11 cellular contexts compared by ENCODE assay signal in the genomic region with DNA sequence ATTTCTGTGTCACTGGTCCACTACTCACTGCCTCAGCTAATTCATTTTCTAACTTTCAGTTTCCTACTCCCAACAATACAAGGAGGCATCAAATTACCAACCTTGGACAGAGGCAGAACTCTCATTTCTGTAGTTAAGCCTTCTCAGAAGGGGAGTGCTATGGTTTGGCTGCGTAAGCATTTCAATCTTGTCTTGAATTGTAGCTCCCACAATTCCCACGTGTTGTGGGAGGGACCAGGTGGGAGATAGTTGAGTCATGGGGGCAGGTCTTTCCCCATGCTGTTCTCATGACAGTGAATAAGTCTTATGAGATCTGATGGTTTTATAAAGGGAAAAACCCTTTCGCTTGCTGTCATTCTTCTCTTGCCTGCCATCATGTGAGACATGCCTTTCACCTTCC. TPM values are rescaled to one million over a fixed set of nuclear protein-coding genes. Genes with fewer than 3 reads are reported as not detected.
DNase-seq lines count a peak whose midpoint lies in the region; ATAC-seq and TF ChIP-seq lines count a peak whose summit lies in the region.
"Had no signal": no experiment of that assay in that cellular context is flagged by ENCODE, and none has a peak within 500 bp of the region (broad histone marks: within the 10 kb centered on the region; RNA-seq: fewer than 3 reads in every experiment).

No MANE protein-coding gene starts in this region.

- CTCF ChIA-PET in SK-N-SH (lab: Yijun Ruan, JAX) = interaction anchor here (0.7 kb wide), 1 partner anchor 334 kb away, joined by 3 read pairs; no protein-coding TSS in a partner anchor
- CTCF ChIA-PET in activated CD4-positive, alpha-beta memory T cell treated with anti-CD3 and anti-CD28 coated beads for 36 hours (lab: Charles Lee) = interaction anchor here (0.7 to 1.6 kb wide), 3 partner anchors 45 to 376 kb away, joined by 3 to 5 read pairs (median 3); a partner anchor contains a TSS

- no peaks in the 10 kb centered on the region for H3K9me3 ChIP-seq in SK-N-SH
- H3K9me3 ChIP-seq: A549, upper lobe of right lung had no signal

- no peak overlapping the region for H3K4me3 Mint-ChIP-seq in activated CD4-positive, alpha-beta memory T cell treated with anti-CD3 and anti-CD28 coated beads for 36 hours

- peaks cover 11% of the 10 kb centered on the region for H3K4me1 Mint-ChIP-seq in activated CD4-positive, alpha-beta memory T cell treated with anti-CD3 and anti-CD28 coated beads for 36 hours (ENCODE audit: low read depth)

- POLR2A ChIA-PET in SK-N-SH (lab: Yijun Ruan, JAX) = no interaction called here
- POLR2A ChIA-PET in activated CD4-positive, alpha-beta memory T cell treated with anti-CD3 and anti-CD28 coated beads for 36 hours (lab: Charles Lee) = interaction anchor here (0.6 to 1.1 kb wide), 2 partner anchors 15 to 17 kb away, joined by 3 read pairs; no protein-coding TSS in a partner anchor

- no peaks in the 10 kb centered on the region for H4K20me1 ChIP-seq in SK-N-SH (ENCODE audit: insufficient read depth)

- 3% methylated on average over 3 of the region's 3 CpGs for WGBS in SK-N-SH (ENCODE audit: low lambda C conversion rate)

- no peak overlapping the region for H3K9ac ChIP-seq in SK-N-SH

- H3K27ac Mint-ChIP-seq in activated CD4-positive, alpha-beta memory T cell treated with anti-CD3 and anti-CD28 coated beads for 36 hours = no peak overlapping the region

- peaks cover 12% of the 10 kb centered on the region for H3K9me3 Mint-ChIP-seq in activated CD4-positive, alpha-beta memory T cell treated with anti-CD3 and anti-CD28 coated beads for 36 hours

- intact Hi-C loops in activated CD4-positive, alpha-beta memory T cell treated with anti-CD3 and anti-CD28 coated beads for 36 hours (cut with micrococcal nuclease) = loop anchor here (5.0 kb wide), 1 partner anchor 160 kb away; no protein-coding TSS in a partner anchor

- H3K4me1 ChIP-seq in SK-N-SH (ENCODE audit: control insufficient read depth in 1 of 2, insufficient read depth in 2 of 2, low read depth in 1 of 2, low read length in 1 of 2) = no peaks in the 10 kb centered on the region
- H3K4me1 ChIP-seq: A549, upper lobe of right lung had no signal

- no peaks in the 10 kb centered on the region for H3K9me2 ChIP-seq in SK-N-SH

- no peak overlapping the region for H3K4me3 ChIP-seq in SK-N-SH (ENCODE audit: low read depth in 2 of 2, low read length in 1 of 2)
- H3K4me3 ChIP-seq: A549, upper lobe of right lung had no signal

- H3K36me3 ChIP-seq in SK-N-SH (replicated peaks in 1 of 2; ENCODE audit: control insufficient read depth in 1 of 2, insufficient read depth in 2 of 2, low read length in 1 of 2) = no peaks in the 10 kb centered on the region
- H3K36me3 ChIP-seq: upper lobe of right lung had no signal

- H3F3A ChIP-seq in SK-N-SH (replicated peaks; ENCODE audit: insufficient read depth) = no peaks in the 10 kb centered on the region

- H2AFZ ChIP-seq in SK-N-SH (ENCODE audit: low read depth) = no peak overlapping the region

- H3K27me3 ChIP-seq in SK-N-SH (ENCODE audit: insufficient read depth) = no peaks in the 10 kb centered on the region; the same call in 1 of the 2 replicates
- H3K27me3 ChIP-seq: upper lobe of right lung had no signal

- H3K27me3 Mint-ChIP-seq in activated CD4-positive, alpha-beta memory T cell treated with anti-CD3 and anti-CD28 coated beads for 36 hours = peaks cover 44% of the 10 kb centered on the region

- H3K36me3 Mint-ChIP-seq in activated CD4-positive, alpha-beta memory T cell treated with anti-CD3 and anti-CD28 coated beads for 36 hours = peaks cover 2% of the 10 kb centered on the region

- ATAC-seq in SK-N-SH treated with all-trans-retinoic acid at 6 μM for 48 hours = no peak
- peak; percentile 68 for ATAC-seq in HG02623 (IDR thresholded peaks at IDR 0.05; ENCODE audit: unreplicated experiment)
- ATAC-seq in HG03280 (IDR thresholded peaks at IDR 0.05; ENCODE audit: unreplicated experiment) = no peak
- ATAC-seq: A549, upper lobe of right lung had no signal

- no peak for TF ChIP-seq CTCF in SK-N-SH (IDR thresholded peaks at IDR 0.05)

- no peak for TF ChIP-seq EP300 in SK-N-SH (IDR thresholded peaks at IDR 0.05; ENCODE audit: borderline replicate concordance in 1 of 2, low read depth in 1 of 2, low read length in 1 of 2)

- DNase-seq in SK-N-SH (no peak), HK-2 (ENCODE audit: unreplicated experiment) (no peak), nucleus accumbens (lab: John Stamatoyannopoulos, UW) (no peak)
- peak; percentile 81 for DNase-seq in activated CD4-positive, alpha-beta memory T cell treated with anti-CD3 and anti-CD28 coated beads for 36 hours
- peak; percentile 20 to 30 for DNase-seq in stimulated activated CD4-positive, alpha-beta T cell treated with anti-CD3 and anti-CD28 coated beads, Interleukin-4, amount 100 ng/mL, for 4 hours
- DNase-seq: NCI-H69, upper lobe of right lung had no signal

- H3K4me2 ChIP-seq in SK-N-SH = no peak overlapping the region
- H3K4me2 ChIP-seq: A549 had no signal

- TF ChIP-seq RAD21 in SK-N-SH (IDR thresholded peaks at IDR 0.05; ENCODE audit: low read length) = no peak

- H3K27ac ChIP-seq in SK-N-SH (ENCODE audit: low read depth in 2 of 2, low read length in 1 of 2) = no peak overlapping the region
- H3K27ac ChIP-seq: A549, upper lobe of right lung had no signal

- H3K79me2 ChIP-seq in SK-N-SH (ENCODE audit: insufficient read depth) = no peaks in the 10 kb centered on the region

TF ChIP-seq in SK-N-SH, 30 proteins besides CTCF, POLR2A, EP300 and RAD21:
- TF ChIP-seq MXI1 (IDR thresholded peaks at IDR 0.05; ENCODE audit: low read depth, low read length) = no peak
- TF ChIP-seq, protein P1, sequence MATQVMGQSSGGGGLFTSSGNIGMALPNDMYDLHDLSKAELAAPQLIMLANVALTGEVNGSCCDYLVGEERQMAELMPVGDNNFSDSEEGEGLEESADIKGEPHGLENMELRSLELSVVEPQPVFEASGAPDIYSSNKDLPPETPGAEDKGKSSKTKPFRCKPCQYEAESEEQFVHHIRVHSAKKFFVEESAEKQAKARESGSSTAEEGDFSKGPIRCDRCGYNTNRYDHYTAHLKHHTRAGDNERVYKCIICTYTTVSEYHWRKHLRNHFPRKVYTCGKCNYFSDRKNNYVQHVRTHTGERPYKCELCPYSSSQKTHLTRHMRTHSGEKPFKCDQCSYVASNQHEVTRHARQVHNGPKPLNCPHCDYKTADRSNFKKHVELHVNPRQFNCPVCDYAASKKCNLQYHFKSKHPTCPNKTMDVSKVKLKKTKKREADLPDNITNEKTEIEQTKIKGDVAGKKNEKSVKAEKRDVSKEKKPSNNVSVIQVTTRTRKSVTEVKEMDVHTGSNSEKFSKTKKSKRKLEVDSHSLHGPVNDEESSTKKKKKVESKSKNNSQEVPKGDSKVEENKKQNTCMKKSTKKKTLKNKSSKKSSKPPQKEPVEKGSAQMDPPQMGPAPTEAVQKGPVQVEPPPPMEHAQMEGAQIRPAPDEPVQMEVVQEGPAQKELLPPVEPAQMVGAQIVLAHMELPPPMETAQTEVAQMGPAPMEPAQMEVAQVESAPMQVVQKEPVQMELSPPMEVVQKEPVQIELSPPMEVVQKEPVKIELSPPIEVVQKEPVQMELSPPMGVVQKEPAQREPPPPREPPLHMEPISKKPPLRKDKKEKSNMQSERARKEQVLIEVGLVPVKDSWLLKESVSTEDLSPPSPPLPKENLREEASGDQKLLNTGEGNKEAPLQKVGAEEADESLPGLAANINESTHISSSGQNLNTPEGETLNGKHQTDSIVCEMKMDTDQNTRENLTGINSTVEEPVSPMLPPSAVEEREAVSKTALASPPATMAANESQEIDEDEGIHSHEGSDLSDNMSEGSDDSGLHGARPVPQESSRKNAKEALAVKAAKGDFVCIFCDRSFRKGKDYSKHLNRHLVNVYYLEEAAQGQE (IDR thresholded peaks at IDR 0.05; ENCODE audit: low read depth, low read length) = peak; percentile 75
TF ChIP-seq in SK-N-SH: peak in this region for 1.

TF ChIP-seq in SK-N-SH treated with all-trans-retinoic acid at 6 μM for 48 hours, 23 proteins besides CTCF, POLR2A, EP300 and RAD21:
- TF ChIP-seq SNAI2 (CRISPR knock-in tag; IDR thresholded peaks at IDR 0.05) = no peak

RNA-seq across cellular contexts. Expression of a gene that starts 22.9 kb away (rescaled TPM):
- 0.10 TPM in 1 of 2 replicates, not detected in the other for polyA plus RNA-seq in SK-N-SH (2012; rRNA removed)
- polyA plus RNA-seq in SK-N-SH (2012; cell fraction: cytosol; rRNA removed) = not detected in 2 replicates
- not detected in 2 replicates for polyA plus RNA-seq in SK-N-SH (2012; cell fraction: nucleus; rRNA removed)
- total RNA-seq in activated CD4-positive, alpha-beta memory T cell treated with anti-CD3 and anti-CD28 coated beads for 36 hours = 1 to 10 TPM; 5.6 to 6.0 TPM
- polyA plus RNA-seq: A549 had no signal

RNA-seq across cellular contexts. Expression of a gene that starts 55.6 kb away (rescaled TPM):
- not detected in 2 replicates for polyA plus RNA-seq in SK-N-SH (2012; rRNA removed)
- not detected in 2 replicates for polyA plus RNA-seq in SK-N-SH (2012; cell fraction: cytosol; rRNA removed)
- not detected in 2 replicates for polyA plus RNA-seq in SK-N-SH (2012; cell fraction: nucleus; rRNA removed)
- not detected for total RNA-seq in activated CD4-positive, alpha-beta memory T cell treated with anti-CD3 and anti-CD28 coated beads for 36 hours
- total RNA-seq: upper lobe of right lung had no signal
- polyA plus RNA-seq: A549 had no signal

Comparison
In these comparisons a context has a peak if more than half of its experiments do, and no peak if none do; other contexts are left out.
1. DNase-seq: peak in activated CD4-positive, alpha-beta memory T cell treated with anti-CD3 and anti-CD28 coated beads for 36 hours (single experiment) and stimulated activated CD4-positive, alpha-beta T cell treated with anti-CD3 and anti-CD28 coated beads, Interleukin-4, amount 100 ng/mL, for 4 hours (2 of 2); none in SK-N-SH (single experiment), HK-2 (single experiment) and nucleus accumbens (0 of 56).